In genomic region chr15:54307926-54308325, GRCh38 we compare ENCODE assay signal across 1 cellular context.
TF ChIP-seq lines count a peak whose summit lies in the region.

No MANE protein-coding gene starts in this region.

TF ChIP-seq in GM12878, 131 proteins besides CTCF, POLR2A, EP300 and RAD21 (continued from another document):
- TF ChIP-seq CUX1 (IDR thresholded peaks at IDR 0.05; ENCODE audit: insufficient replicate concordance, low read depth, low read length) (peak; percentile 74), TCF12 (IDR thresholded peaks at IDR 0.05; ENCODE audit: low read depth, low read length) (peak; percentile 40; the same call in 1 of the 2 replicates), ZNF24 (IDR thresholded peaks at IDR 0.05) (no peak), ZNF274 (IDR thresholded peaks at IDR 0.05; ENCODE audit: insufficient read depth, insufficient read length) (no peak), BRCA1 (IDR thresholded peaks at IDR 0.05; ENCODE audit: low read depth, low read length) (no peak), YY1 (IDR thresholded peaks at IDR 0.05; ENCODE audit: low read depth, low read length) (no peak), BHLHE40 (IDR thresholded peaks at IDR 0.05; ENCODE audit: borderline replicate concordance in 1 of 2, low read depth in 2 of 2, low read length in 1 of 2) (peak; percentile 34 to 42; a peak in 1 of 4 replicates), JUNB (IDR thresholded peaks at IDR 0.05) (peak; percentile 60), NFIC (IDR thresholded peaks at IDR 0.05; ENCODE audit: low read depth, low read length) (0 out of 2 replicates have a peak, but pooled peaks have one; percentile 22), CHD4 (IDR thresholded peaks at IDR 0.05) (no peak), RELB (IDR thresholded peaks at IDR 0.05; ENCODE audit: low read depth) (no peak), MTA3 (IDR thresholded peaks at IDR 0.05; ENCODE audit: borderline replicate concordance, low read length) (no peak)
